In the genomic region with DNA sequence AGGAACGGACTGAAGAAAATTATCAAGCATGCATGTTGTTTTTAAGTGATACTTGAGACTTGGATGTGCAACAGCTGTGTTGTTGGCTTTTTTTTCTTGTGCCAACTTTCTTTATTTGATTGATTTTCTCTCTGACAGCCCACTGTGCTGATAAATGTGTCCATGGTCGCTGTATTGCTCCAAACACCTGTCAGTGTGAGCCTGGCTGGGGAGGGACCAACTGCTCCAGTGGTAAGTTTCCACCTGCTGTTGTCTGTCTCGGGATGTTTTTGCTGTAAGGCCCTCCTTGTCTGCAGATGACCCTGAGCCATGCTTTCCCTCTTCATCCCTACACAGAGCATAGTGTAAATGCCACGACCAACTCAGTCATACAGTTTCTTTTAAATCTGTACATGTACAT, we compare ENCODE assay signal across 15 cellular contexts.
DNase-seq lines count a peak whose midpoint lies in the region; ATAC-seq and TF ChIP-seq lines count a peak whose summit lies in the region.
"Had no signal": no experiment of that assay in that cellular context is flagged by ENCODE, and none has a peak within 500 bp of the region (broad histone marks: within the 10 kb centered on the region; RNA-seq: fewer than 3 reads in every experiment).

No MANE protein-coding gene starts in this region.

- no peak for TF ChIP-seq CTCF in MM.1S (IDR thresholded peaks at IDR 0.05; ENCODE audit: low read length)
- TF ChIP-seq CTCF in gastrocnemius medialis (IDR thresholded peaks at IDR 0.05 in 4 of 5, conservative IDR thresholded peaks at IDR 0.05 in 1 of 5) = no peak
- no peak for TF ChIP-seq CTCF in Calu3 (IDR thresholded peaks at IDR 0.05; ENCODE audit: unreplicated experiment)
- TF ChIP-seq CTCF in chondrocyte (IDR thresholded peaks at IDR 0.05) = no peak

- H3K4me1 Mint-ChIP-seq in Calu3 (ENCODE audit: low read depth, unreplicated experiment) (no peaks in the 10 kb centered on the region), chondrocyte (ENCODE audit: low read depth) (peaks cover 19% of the 10 kb centered on the region)
- H3K4me1 Mint-ChIP-seq: IgD-negative memory B cell had no signal

- H3K4me2 ChIP-seq in MM.1S (ENCODE audit: low read depth, low read length) = 0 out of 2 replicates have a peak overlapping the region, but pooled peaks have one; percentile 2

- in situ Hi-C loops in gastrocnemius medialis (cut with MboI; ENCODE audit: low sequenced_read_pairs in 4 of 4) = no loop called here

- no peak for TF ChIP-seq POLR2A in gastrocnemius medialis (IDR thresholded peaks at IDR 0.05)

- H3K4me3 Mint-ChIP-seq in Calu3 (ENCODE audit: low read depth, unreplicated experiment) (no peak overlapping the region), chondrocyte (ENCODE audit: unreplicated experiment) (no peak overlapping the region)
- H3K4me3 Mint-ChIP-seq: IgD-negative memory B cell had no signal

- no peaks in the 10 kb centered on the region for H4K20me1 ChIP-seq in MM.1S (ENCODE audit: insufficient read depth, low read length)

- no peaks in the 10 kb centered on the region for H3F3A ChIP-seq in MM.1S (ENCODE audit: insufficient read depth, low read length)

- no peak overlapping the region for H3K4me3 ChIP-seq in MM.1S (ENCODE audit: low read length)
- H3K4me3 ChIP-seq in gastrocnemius medialis = no peak overlapping the region
- H3K4me3 ChIP-seq: Peyer's patch had no signal

- peak; percentile 93 to 98 for ATAC-seq in gastrocnemius medialis
- no peak for ATAC-seq in HG03159 (IDR thresholded peaks at IDR 0.05; ENCODE audit: unreplicated experiment)

- H3K9ac ChIP-seq in MM.1S (ENCODE audit: low read length) = no peak overlapping the region

- H3K4me1 ChIP-seq in MM.1S (ENCODE audit: low read length) (no peaks in the 10 kb centered on the region), gastrocnemius medialis (peaks cover 29 to 32% of the 10 kb centered on the region in 2 donors)

- H3K36me3 ChIP-seq in MM.1S (replicated peaks; ENCODE audit: insufficient read depth, low read length) = no peaks in the 10 kb centered on the region
- no peaks in the 10 kb centered on the region for H3K36me3 ChIP-seq in gastrocnemius medialis
- H3K36me3 ChIP-seq: Peyer's patch had no signal

- no peak overlapping the region for H3K27ac ChIP-seq in MM.1S (ENCODE audit: low read length)
- H3K27ac ChIP-seq in gastrocnemius medialis = peak overlapping the region; percentile 29 to 73 (median 60)
- H3K27ac ChIP-seq: C4-2B, Peyer's patch had no signal

- H3K27me3 Mint-ChIP-seq in Calu3 (ENCODE audit: unreplicated experiment) (no peaks in the 10 kb centered on the region), chondrocyte (ENCODE audit: low read depth) (no peaks in the 10 kb centered on the region)

- H3K36me3 Mint-ChIP-seq in Calu3 (ENCODE audit: insufficient read depth, unreplicated experiment) = no peaks in the 10 kb centered on the region
- peaks cover 2% of the 10 kb centered on the region for H3K36me3 Mint-ChIP-seq in chondrocyte (ENCODE audit: low read depth)
- H3K36me3 Mint-ChIP-seq: IgD-negative memory B cell had no signal

- no peaks in the 10 kb centered on the region for H3K9me2 ChIP-seq in MM.1S (replicated peaks; ENCODE audit: insufficient read depth, low read length)

- no peak overlapping the region for H3K27ac Mint-ChIP-seq in Calu3 (ENCODE audit: unreplicated experiment)
- no peak overlapping the region for H3K27ac Mint-ChIP-seq in chondrocyte (ENCODE audit: unreplicated experiment)
- H3K27ac Mint-ChIP-seq: IgD-negative memory B cell had no signal

- DNase-seq in NCI-H2107 treated with DMSO at 0.1 percent for 48 hours (lab: John Stamatoyannopoulos, UW; ENCODE audit: unreplicated experiment) = peak; percentile 13
- DNase-seq in NCI-H2107 (lab: John Stamatoyannopoulos, UW) = no peak
- DNase-seq in MM.1S = no peak
- DNase-seq in SK-N-DZ (ENCODE audit: low spot score) = peak; percentile 32
- DNase-seq in gastrocnemius medialis = peak; percentile 74 to 81
- no peak for DNase-seq in Calu3
- no peak for DNase-seq in chondrocyte (ENCODE audit: low spot score)
- DNase-seq: DND-41, GDM1, MV-4-11, Peyer's patch, SW 1271 had no signal

- CTCF ChIA-PET in Calu3 (lab: Charles Lee) = no interaction called here

- H2AFZ ChIP-seq in MM.1S (ENCODE audit: low read length) = no peak overlapping the region

- no peaks in the 10 kb centered on the region for H3K79me2 ChIP-seq in MM.1S (ENCODE audit: low read length)

- H3K27me3 ChIP-seq in MM.1S (replicated peaks; ENCODE audit: insufficient read depth, low read length) = no peaks in the 10 kb centered on the region
- no peaks in the 10 kb centered on the region for H3K27me3 ChIP-seq in gastrocnemius medialis
- H3K27me3 ChIP-seq: Peyer's patch had no signal

- H3K9me3 Mint-ChIP-seq in Calu3 (ENCODE audit: low read depth, unreplicated experiment) = no peaks in the 10 kb centered on the region
- H3K9me3 Mint-ChIP-seq in chondrocyte (ENCODE audit: low read depth) = no peaks in the 10 kb centered on the region
- H3K9me3 Mint-ChIP-seq: IgD-negative memory B cell had no signal

- H3K9me3 ChIP-seq in MM.1S (replicated peaks; ENCODE audit: insufficient read depth, low read length) = no peaks in the 10 kb centered on the region
- H3K9me3 ChIP-seq in gastrocnemius medialis = no peaks in the 10 kb centered on the region
- H3K9me3 ChIP-seq: Peyer's patch had no signal

- intact Hi-C loops in gastrocnemius medialis (cut with DNase I; ENCODE audit: low total_unique reads) (loop anchor here (5.0 kb wide), 1 partner anchor 77 kb away; a partner anchor contains a TSS), Calu3 (cut with micrococcal nuclease; ENCODE audit: unreplicated experiment) (no loop called here)

- BruUV-seq in Calu3 (replicated peaks; lab: Mats Ljungman, UMichigan) = no TSS peak

Comparison
In these comparisons a context has a peak if more than half of its experiments do, and no peak if none do; other contexts are left out.
1. DNase-seq: peak in NCI-H2107 treated with DMSO at 0.1 percent for 48 hours (single experiment), SK-N-DZ (single experiment) and gastrocnemius medialis (2 of 2); none in NCI-H2107 (single experiment), MM.1S (single experiment), Calu3 (single experiment) and chondrocyte (single experiment).